Comparison of ENCODE assay signal across 1 cellular context in genomic region chr4:167779280-167779679, GRCh38.
A peak's percentile ranks its signal among the peaks of the same experiment; 100 is the strongest.
TF ChIP-seq lines count a peak whose summit lies in the region.

No MANE protein-coding gene starts in this region.

TF ChIP-seq in SK-N-SH, 30 proteins besides CTCF, POLR2A, EP300 and RAD21:
- peak; percentile 53; the same call in 1 of the 2 replicates for TF ChIP-seq MAX (IDR thresholded peaks at IDR 0.05; ENCODE audit: low read depth)
- TF ChIP-seq GATA2 (CRISPR knock-in tag; IDR thresholded peaks at IDR 0.05) = no peak
- no peak for TF ChIP-seq EZH2phosphoT487 (IDR thresholded peaks at IDR 0.05; ENCODE audit: borderline replicate concordance, low read depth)
- no peak for TF ChIP-seq FOXM1 (IDR thresholded peaks at IDR 0.05; ENCODE audit: low read depth)
- TF ChIP-seq USF1 (IDR thresholded peaks at IDR 0.05; ENCODE audit: borderline replicate concordance, low read depth) = no peak
- no peak for TF ChIP-seq IRF3 (IDR thresholded peaks at IDR 0.05; ENCODE audit: low read depth, low read length)
- no peak for TF ChIP-seq ZBTB33 (IDR thresholded peaks at IDR 0.05; ENCODE audit: borderline replicate concordance, low read depth)
